Comparison of ENCODE assay signal across 15 cellular contexts in the genomic region with DNA sequence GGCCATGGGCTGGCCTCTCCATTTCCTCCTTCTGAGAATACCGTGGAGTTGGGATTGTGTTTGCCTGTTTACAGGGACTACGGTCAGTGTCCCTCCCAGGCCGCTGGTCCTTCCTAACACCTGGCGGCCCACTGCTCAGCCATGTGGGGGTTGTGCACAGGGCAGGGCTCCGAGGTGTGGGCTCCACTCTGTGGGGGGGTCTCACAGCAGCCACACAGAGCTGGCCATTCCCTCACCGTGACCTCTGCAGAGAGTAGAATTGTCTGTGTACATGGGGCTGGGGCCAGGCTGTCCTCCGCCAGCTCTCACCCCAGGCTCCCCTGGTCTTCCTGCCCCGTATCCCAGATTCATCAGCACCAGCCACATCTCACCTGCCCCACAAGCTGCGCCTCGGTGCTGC.
DNase-seq lines count a peak whose midpoint lies in the region; TF ChIP-seq lines count a peak whose summit lies in the region.
"Had no signal": no experiment of that assay in that cellular context is flagged by ENCODE, and none has a peak within 500 bp of the region (broad histone marks: within the 10 kb centered on the region; RNA-seq: fewer than 3 reads in every experiment).

No MANE protein-coding gene starts in this region.

- peak overlapping the region; percentile 50 for H3K9ac ChIP-seq in OCI-LY1 (ENCODE audit: low read length)

- peak overlapping the region; percentile 98 for H3K27ac ChIP-seq in OCI-LY1 (ENCODE audit: low read depth, low read length, poor library complexity, severe bottlenecking)
- H3K27ac ChIP-seq: A549 had no signal

- TF ChIP-seq POLR2A in erythroblast (IDR thresholded peaks at IDR 0.05; ENCODE audit: low read length): no peak

- no peaks in the 10 kb centered on the region for H4K20me1 ChIP-seq in OCI-LY1 (ENCODE audit: insufficient read depth, low read length)

- POLR2A ChIA-PET in Caco-2 (lab: Charles Lee): no interaction called here

- H3K27me3 ChIP-seq in Caco-2 (replicated peaks; ENCODE audit: control insufficient read depth, insufficient read depth, low read length) (no peaks in the 10 kb centered on the region), OCI-LY1 (ENCODE audit: insufficient read depth, low read length) (no peaks in the 10 kb centered on the region)

- H3K4me1 ChIP-seq in Caco-2 (peaks cover 14% of the 10 kb centered on the region), OCI-LY1 (ENCODE audit: insufficient read depth, low read length, severe bottlenecking) (peaks cover 73% of the 10 kb centered on the region)
- H3K4me1 ChIP-seq: A549, HAP-1 had no signal

- H3K36me3 ChIP-seq in Caco-2 (ENCODE audit: control insufficient read depth, insufficient read depth, low read length) (no peaks in the 10 kb centered on the region; the same call in 1 of the 2 replicates), OCI-LY1 (ENCODE audit: insufficient read depth, low read length) (no peaks in the 10 kb centered on the region)
- H3K36me3 ChIP-seq: HAP-1 had no signal

- H3K4me3 Mint-ChIP-seq in Caco-2 (ENCODE audit: unreplicated experiment) (no peak overlapping the region), glutamatergic neuron (ENCODE audit: unreplicated experiment) (no peak overlapping the region)
- H3K4me3 Mint-ChIP-seq: CD4-positive, CD25-positive, alpha-beta regulatory T cell; HFFc6 had no signal

- no peaks in the 10 kb centered on the region for H3K79me2 ChIP-seq in OCI-LY1 (ENCODE audit: insufficient read depth, low read length)

- H3K4me2 ChIP-seq in OCI-LY1 (ENCODE audit: low read length): peak overlapping the region; percentile 53; the same call in 1 of the 2 replicates
- H3K4me2 ChIP-seq: A549 had no signal

- H3K4me1 Mint-ChIP-seq in Caco-2 (ENCODE audit: low read depth, unreplicated experiment) (peaks cover 13% of the 10 kb centered on the region), glutamatergic neuron (ENCODE audit: low read depth, unreplicated experiment) (peaks cover 22% of the 10 kb centered on the region)
- H3K4me1 Mint-ChIP-seq: CD4-positive, CD25-positive, alpha-beta regulatory T cell had no signal

- H2AFZ ChIP-seq in OCI-LY1 (ENCODE audit: low read length): peak overlapping the region; percentile 56; the same call in 1 of the 2 replicates

- H3K9me3 ChIP-seq in Caco-2 (peaks cover 5% of the 10 kb centered on the region; the same call in 1 of the 2 replicates), OCI-LY1 (ENCODE audit: low read length) (0 out of 2 replicates have a peak, but pooled peaks cover 5% of the 10 kb centered on the region)
- H3K9me3 ChIP-seq: HAP-1 had no signal

- DNase-seq in Caco-2 (no peak), glutamatergic neuron (no peak), DMS114 treated with DMSO at 0.1 percent for 48 hours (lab: John Stamatoyannopoulos, UW; ENCODE audit: unreplicated experiment) (no peak), foreskin fibroblast (no peak), erythroblast (lab: John Stamatoyannopoulos, UW) (no peak)
- DNase-seq: Calu3; CD4-positive, CD25-positive, alpha-beta regulatory T cell; DMS 273 treated with DMSO at 0.1 percent for 48 hours; DMS79; HFFc6 had no signal

- H3F3A ChIP-seq in OCI-LY1 (ENCODE audit: insufficient read depth, low read length): peaks cover 11% of the 10 kb centered on the region; the same call in 1 of the 2 replicates

- peak overlapping the region; percentile 31 for H3K27ac Mint-ChIP-seq in Caco-2 (ENCODE audit: unreplicated experiment)
- H3K27ac Mint-ChIP-seq in glutamatergic neuron (ENCODE audit: unreplicated experiment): peak overlapping the region; percentile 52
- H3K27ac Mint-ChIP-seq: CD4-positive, CD25-positive, alpha-beta regulatory T cell; HFFc6 had no signal

- CTCF ChIA-PET in Caco-2 (lab: Charles Lee): no interaction called here

- TF ChIP-seq CTCF in Caco-2 (IDR thresholded peaks at IDR 0.05; ENCODE audit: insufficient read depth in 1 of 2, low read depth in 1 of 2, low read length in 1 of 2, severe bottlenecking in 1 of 2, unreplicated experiment in 1 of 2) (no peak), OCI-LY1 (IDR thresholded peaks at IDR 0.05; ENCODE audit: low read length) (no peak), glutamatergic neuron (IDR thresholded peaks at IDR 0.05; ENCODE audit: partially characterized antibody, unreplicated experiment) (no peak), foreskin fibroblast (IDR thresholded peaks at IDR 0.05; ENCODE audit: low read depth, low read length) (no peak)

- no peak overlapping the region for H3K4me3 ChIP-seq in Caco-2 (ENCODE audit: low read depth, low read length)
- H3K4me3 ChIP-seq in OCI-LY1 (ENCODE audit: low read depth, low read length, poor library complexity, severe bottlenecking): peak overlapping the region; percentile 2
- H3K4me3 ChIP-seq in foreskin fibroblast (ENCODE audit: low read depth in 1 of 2, low read length in 2 of 2): no peak overlapping the region
- H3K4me3 ChIP-seq: A549, GM12878, HAP-1, K562 had no signal

- no peaks in the 10 kb centered on the region for H3K9me2 ChIP-seq in OCI-LY1 (ENCODE audit: low read depth, low read length)

- H3K27me3 Mint-ChIP-seq in Caco-2 (ENCODE audit: insufficient read depth, unreplicated experiment) (no peaks in the 10 kb centered on the region), glutamatergic neuron (ENCODE audit: unreplicated experiment) (peaks cover 17% of the 10 kb centered on the region)
- H3K27me3 Mint-ChIP-seq: CD4-positive, CD25-positive, alpha-beta regulatory T cell had no signal

- intact Hi-C loops in Caco-2 (cut with micrococcal nuclease; ENCODE audit: unreplicated experiment): loop anchor here (10.0 kb wide), 1 partner anchor 57 kb away; the partner anchor contains the start of gene PTPRN2

- H3K36me3 Mint-ChIP-seq in Caco-2 (ENCODE audit: insufficient read depth, unreplicated experiment) (peaks cover 4% of the 10 kb centered on the region), glutamatergic neuron (ENCODE audit: unreplicated experiment) (peaks cover 6% of the 10 kb centered on the region)
- H3K36me3 Mint-ChIP-seq: CD4-positive, CD25-positive, alpha-beta regulatory T cell had no signal

- no TSS peak for BruUV-seq in Caco-2 (replicated peaks; lab: Mats Ljungman, UMichigan)

- H3K9me3 Mint-ChIP-seq in Caco-2 (ENCODE audit: unreplicated experiment): peaks cover 8% of the 10 kb centered on the region
- H3K9me3 Mint-ChIP-seq in glutamatergic neuron (ENCODE audit: unreplicated experiment): peaks cover 7% of the 10 kb centered on the region
- H3K9me3 Mint-ChIP-seq: CD4-positive, CD25-positive, alpha-beta regulatory T cell had no signal
